Comparison of ENCODE assay signal across 21 cellular contexts in genomic region chr1:40887652-40888051, GRCh38.
"Had no signal": no experiment of that assay in that cellular context is flagged by ENCODE, and none has a peak within 500 bp of the region (broad histone marks: within the 10 kb centered on the region; RNA-seq: fewer than 3 reads in every experiment).

No MANE protein-coding gene starts in this region.

- ATAC-seq: gastrocnemius medialis; left cardiac atrium; left lung; naive thymus-derived CD8-positive, alpha-beta T cell; sciatic nerve; stimulated activated effector memory CD8-positive, alpha-beta T cell treated with anti-CD3 and anti-CD28 coated beads, Interleukin-12 subunit alpha, Interleukin-12 subunit beta, amount 100 ng/mL, for 72 hours had no signal

- DNase-seq: colonic mucosa; effector CD8-positive, alpha-beta T cell; endodermal cell; gastrocnemius medialis; head of caudate nucleus; left cardiac atrium; left lung; naive thymus-derived CD8-positive, alpha-beta T cell; nephron progenitor cell; nucleus accumbens; stimulated activated CD4-positive, alpha-beta T cell treated with anti-CD3 and anti-CD28 coated beads, Interleukin-2, amount 100 ng/mL, for 24 hours; stimulated activated CD4-positive, alpha-beta T cell treated with anti-CD3 and anti-CD28 coated beads, Interleukin-4, amount 100 ng/mL, for 24 hours; stimulated activated naive CD4-positive, alpha-beta T cell treated with Interleukin-2 at 50 U/mL for 16 hours; stomach; thyroid gland had no signal

- H3K36me3 ChIP-seq: colonic mucosa, gastrocnemius medialis, left lung, prostate gland, right atrium auricular region, stomach, thyroid gland, vagina had no signal

- H3K4me3 ChIP-seq: colonic mucosa, gastrocnemius medialis, left lung, prostate gland, right atrium auricular region, smooth muscle cell, stomach, thyroid gland, vagina had no signal

- H3K27me3 ChIP-seq: thyroid gland, vagina had no signal

- H3K4me1 ChIP-seq: colonic mucosa, gastrocnemius medialis, prostate gland, right atrium auricular region had no signal

- H3K4me2 ChIP-seq: smooth muscle cell had no signal

- H3K27ac ChIP-seq: colonic mucosa, gastrocnemius medialis, left lung, prostate gland, right atrium auricular region, stomach, thyroid gland, vagina had no signal

- H3K9me3 ChIP-seq: colonic mucosa, gastrocnemius medialis, left lung, prostate gland, right atrium auricular region, stomach, thyroid gland, vagina had no signal
